ENCODE assay signal across 12 cellular contexts in genomic region chr13:73520566-73521290, GRCh38.
DNase-seq lines count a peak whose midpoint lies in the region; ATAC-seq, FAIRE-seq and TF ChIP-seq lines count a peak whose summit lies in the region.
"Had no signal": no experiment of that assay in that cellular context is flagged by ENCODE, and none has a peak within 500 bp of the region (broad histone marks: within the 10 kb centered on the region; RNA-seq: fewer than 3 reads in every experiment).

No MANE protein-coding gene starts in this region.

- H3K9me3 Mint-ChIP-seq in activated CD8-positive, alpha-beta T cell treated with anti-CD3 and anti-CD28 coated beads for 36 hours: no peaks in the 10 kb centered on the region
- H3K9me3 Mint-ChIP-seq: endodermal cell had no signal

- H3K4me3 ChIP-seq in keratinocyte (ENCODE audit: control insufficient read depth in 2 of 3, extremely low read depth in 1 of 3, insufficient read depth in 2 of 3, low read depth in 1 of 3, low read length in 3 of 3): peak overlapping the region in 1 of 3 experiments; percentile 28
- H3K4me3 ChIP-seq: transverse colon had no signal

- H3K9me1 ChIP-seq in keratinocyte (ENCODE audit: control insufficient read depth, extremely low read depth, insufficient read depth, low read length): no peaks in the 10 kb centered on the region

- peaks cover 4% of the 10 kb centered on the region for H3K4me1 ChIP-seq in keratinocyte (ENCODE audit: control insufficient read depth, extremely low read depth, insufficient read depth, low read length)

- H3K79me2 ChIP-seq in keratinocyte (ENCODE audit: control insufficient read depth, insufficient read depth, low read length): no peaks in the 10 kb centered on the region

- no peak for FAIRE-seq in keratinocyte (lab: Jason Lieb, UNC)

- peak; percentile 53 for ATAC-seq in activated CD8-positive, alpha-beta T cell treated with anti-CD3 and anti-CD28 coated beads for 36 hours
- ATAC-seq in HG03571 (IDR thresholded peaks at IDR 0.05; ENCODE audit: unreplicated experiment) (no peak), HG03095 (IDR thresholded peaks at IDR 0.05; ENCODE audit: unreplicated experiment) (no peak)
- ATAC-seq in activated CD4-positive, CD25-positive, alpha-beta regulatory T cell treated with anti-CD3 and anti-CD28 coated beads, Interleukin-2, amount 50 U/mL, for 24 hours: no peak

- TF ChIP-seq CTCF in activated CD8-positive, alpha-beta T cell treated with anti-CD3 and anti-CD28 coated beads for 36 hours (IDR thresholded peaks at IDR 0.05): no peak
- no peak for TF ChIP-seq CTCF in keratinocyte (optimal IDR thresholded peaks at IDR 0.05 in 1 of 3, IDR thresholded peaks at IDR 0.05 in 1 of 3, conservative IDR thresholded peaks at IDR 0.05 in 1 of 3; ENCODE audit: extremely low read depth in 1 of 3, insufficient read depth in 2 of 3, low read length in 3 of 3)

- peak; percentile 3 for DNase-seq in stimulated activated CD4-positive, alpha-beta T cell treated with anti-CD3 and anti-CD28 coated beads, Interleukin-15, amount 100 ng/mL, for 24 hours
- DNase-seq in stimulated activated CD4-positive, alpha-beta T cell treated with anti-CD3 and anti-CD28 coated beads, Interleukin-4, amount 100 ng/mL, for 24 hours: no peak
- peak; percentile 4 for DNase-seq in activated CD8-positive, alpha-beta T cell treated with anti-CD3 and anti-CD28 coated beads for 36 hours
- no peak for DNase-seq in keratinocyte (ENCODE audit: low read depth, low spot score)
- no peak for DNase-seq in SHP77 treated with DMSO at 0.1 percent for 48 hours (lab: John Stamatoyannopoulos, UW)
- DNase-seq: activated CD4-positive, CD25-positive, alpha-beta regulatory T cell treated with anti-CD3 and anti-CD28 coated beads, Interleukin-2, amount 50 U/mL, for 72 hours; endodermal cell; retina; transverse colon had no signal

- H3K4me2 ChIP-seq in keratinocyte (ENCODE audit: control insufficient read depth, extremely low read depth, insufficient read depth, low read depth, low read length): peak overlapping the region; percentile 57

- H3K27ac ChIP-seq in keratinocyte (ENCODE audit: control insufficient read depth, insufficient read depth, low read length): no peak overlapping the region

- peak overlapping the region; percentile 58 for H3K4me3 Mint-ChIP-seq in activated CD8-positive, alpha-beta T cell treated with anti-CD3 and anti-CD28 coated beads for 36 hours
- H3K4me3 Mint-ChIP-seq: endodermal cell had no signal

- peak overlapping the region; percentile 83 for H2AFZ ChIP-seq in keratinocyte (ENCODE audit: control insufficient read depth, low read length)

- H3K4me1 Mint-ChIP-seq in activated CD8-positive, alpha-beta T cell treated with anti-CD3 and anti-CD28 coated beads for 36 hours (ENCODE audit: low read depth): peaks cover 14% of the 10 kb centered on the region
- H3K4me1 Mint-ChIP-seq: endodermal cell had no signal

- H3K9ac ChIP-seq in keratinocyte (ENCODE audit: control insufficient read depth, extremely low read depth, insufficient read depth, low read length): peak overlapping the region; percentile 35

- H3K36me3 ChIP-seq in keratinocyte (ENCODE audit: control insufficient read depth in 2 of 2, extremely low read depth in 1 of 2, insufficient read depth in 2 of 2, low read length in 2 of 2): no peaks in the 10 kb centered on the region
- H3K36me3 ChIP-seq: transverse colon had no signal

- CTCF ChIA-PET in activated CD8-positive, alpha-beta T cell treated with anti-CD3 and anti-CD28 coated beads for 36 hours (lab: Charles Lee): no interaction called here

- dilution Hi-C loops in keratinocyte (cut with MboI; ENCODE audit: extremely low pct_ligation_motif_present, low sequenced_read_pairs): no loop called here

- no peaks in the 10 kb centered on the region for H3K27me3 Mint-ChIP-seq in activated CD8-positive, alpha-beta T cell treated with anti-CD3 and anti-CD28 coated beads for 36 hours

- H4K20me1 ChIP-seq in keratinocyte (ENCODE audit: control insufficient read depth, extremely low read depth, insufficient read depth, low read length): no peaks in the 10 kb centered on the region

- H3K27ac Mint-ChIP-seq in activated CD8-positive, alpha-beta T cell treated with anti-CD3 and anti-CD28 coated beads for 36 hours: peak overlapping the region; percentile 76
- H3K27ac Mint-ChIP-seq: endodermal cell had no signal

- no peaks in the 10 kb centered on the region for H3K9me3 ChIP-seq in keratinocyte (ENCODE audit: control insufficient read depth, low read depth, low read length)
- H3K9me3 ChIP-seq: transverse colon had no signal

- H3K27me3 ChIP-seq in keratinocyte (ENCODE audit: control insufficient read depth, extremely low read depth, insufficient read depth, low read length): no peaks in the 10 kb centered on the region
- H3K27me3 ChIP-seq: transverse colon had no signal

- H3K36me3 Mint-ChIP-seq in activated CD8-positive, alpha-beta T cell treated with anti-CD3 and anti-CD28 coated beads for 36 hours (ENCODE audit: low read depth): no peaks in the 10 kb centered on the region

- POLR2A ChIA-PET in activated CD8-positive, alpha-beta T cell treated with anti-CD3 and anti-CD28 coated beads for 36 hours (lab: Charles Lee): interaction anchor here (1.4 kb wide), 1 partner anchor 32 kb away, joined by 4 read pairs; no protein-coding TSS in a partner anchor

- intact Hi-C loops in activated CD8-positive, alpha-beta T cell treated with anti-CD3 and anti-CD28 coated beads for 36 hours (cut with micrococcal nuclease): no loop called here

Comparison
In these comparisons a context has a peak if more than half of its experiments do, and no peak if none do; other contexts are left out.
1. DNase-seq: peak in stimulated activated CD4-positive, alpha-beta T cell treated with anti-CD3 and anti-CD28 coated beads, Interleukin-15, amount 100 ng/mL, for 24 hours (single experiment) and activated CD8-positive, alpha-beta T cell treated with anti-CD3 and anti-CD28 coated beads for 36 hours (single experiment); none in stimulated activated CD4-positive, alpha-beta T cell treated with anti-CD3 and anti-CD28 coated beads, Interleukin-4, amount 100 ng/mL, for 24 hours (single experiment), keratinocyte (single experiment) and SHP77 treated with DMSO at 0.1 percent for 48 hours (single experiment).